Comparison of ENCODE assay signal across 8 cellular contexts in genomic region chr15:57751177-57751800, GRCh38. TPM values are rescaled to one million over a fixed set of nuclear protein-coding genes. Genes with fewer than 3 reads are reported as not detected.
DNase-seq lines count a peak whose midpoint lies in the region; ATAC-seq, FAIRE-seq and TF ChIP-seq lines count a peak whose summit lies in the region.

No MANE protein-coding gene starts in this region.

- H3K9ac ChIP-seq in mesendoderm (ENCODE audit: low read length) = no peak overlapping the region

- TF ChIP-seq POLR2A in GM12892 (IDR thresholded peaks at IDR 0.05; ENCODE audit: low read depth, low read length) = no peak

- no peak overlapping the region for H4K5ac ChIP-seq in mesendoderm (ENCODE audit: low read length)

- TF ChIP-seq CTCF in LNCAP (IDR thresholded peaks at IDR 0.05) = peak; percentile 76

- no peaks in the 10 kb centered on the region for H3K27me3 ChIP-seq in mesendoderm (ENCODE audit: insufficient read depth, low read length, poor library complexity)

- no peak overlapping the region for H3K4me3 ChIP-seq in mesendoderm (ENCODE audit: low read length)

- no peak overlapping the region for H2BK120ac ChIP-seq in mesendoderm (ENCODE audit: low read depth, low read length)

- no peak overlapping the region for H3K18ac ChIP-seq in mesendoderm (ENCODE audit: low read length)

- DNase-seq in DMS53 (lab: John Stamatoyannopoulos, UW) = peak; percentile 52
- DNase-seq in dedifferentiated amniotic fluid mesenchymal stem cell (ENCODE audit: extremely low spot score) = peak; percentile 69
- peak; percentile 68 for DNase-seq in mesendoderm
- no peak for DNase-seq in GM12892 (ENCODE audit: insufficient read length)

- FAIRE-seq in GM12892 (lab: Jason Lieb, UNC) = no peak

- no peak overlapping the region for H4K8ac ChIP-seq in mesendoderm (ENCODE audit: low read depth, low read length)

- no peak overlapping the region for H2BK5ac ChIP-seq in mesendoderm (ENCODE audit: low read length)

- WGBS in mesendoderm (ENCODE audit: extremely low coverage, insufficient coverage, low lambda C conversion rate) = no CpG with 5 or more reads among the region's 3 CpGs

- H3K27ac ChIP-seq in mesendoderm (ENCODE audit: low read depth, low read length) = no peak overlapping the region

- H3K23ac ChIP-seq in mesendoderm (ENCODE audit: low read length) = no peak overlapping the region

- no peak overlapping the region for H2BK15ac ChIP-seq in mesendoderm (replicated peaks; ENCODE audit: low read depth)

- no peaks in the 10 kb centered on the region for H3K79me2 ChIP-seq in mesendoderm (ENCODE audit: control insufficient read depth, insufficient read depth, low read length)

- H3K36me3 ChIP-seq in mesendoderm (ENCODE audit: control insufficient read depth, insufficient read depth, low read length) = no peaks in the 10 kb centered on the region

- no peaks in the 10 kb centered on the region for H3K4me1 ChIP-seq in mesendoderm (ENCODE audit: control insufficient read depth, low read depth, low read length)

- H3K56ac ChIP-seq in mesendoderm (ENCODE audit: low read length) = no peak overlapping the region

- H3K4ac ChIP-seq in mesendoderm (ENCODE audit: low read depth, low read length) = no peak overlapping the region

- no peak overlapping the region for H3K4me2 ChIP-seq in mesendoderm (ENCODE audit: low read length)

- no peak for ATAC-seq in HG02938 (IDR thresholded peaks at IDR 0.05; ENCODE audit: unreplicated experiment)
- ATAC-seq in HG02678 (IDR thresholded peaks at IDR 0.05; ENCODE audit: unreplicated experiment) = no peak
- ATAC-seq in HG03039 (IDR thresholded peaks at IDR 0.05; ENCODE audit: unreplicated experiment) = no peak

- no peaks in the 10 kb centered on the region for H3K79me1 ChIP-seq in mesendoderm (ENCODE audit: low read length)

- H2AK5ac ChIP-seq in mesendoderm (ENCODE audit: low read length) = no peak overlapping the region

RNA-seq across cellular contexts. Expression of gene POLR2M, which starts 44.8 kb away (rescaled TPM):
- polyA plus RNA-seq in mesendoderm (2013, experiment 1 of 2) = 138 TPM
- 132 TPM for polyA plus RNA-seq in mesendoderm (2013, experiment 2 of 2)
- 28.9 TPM for polyA plus RNA-seq in GM12892 (2012; ENCODE audit: missing spikeins)
